8 cellular contexts compared by ENCODE assay signal in genomic region chr9:90914868-90915483, GRCh38.
A peak's percentile ranks its signal among the peaks of the same experiment; 100 is the strongest.
DNase-seq lines count a peak whose midpoint lies in the region; ATAC-seq lines count a peak whose summit lies in the region.

No MANE protein-coding gene starts in this region.

- peak; percentile 87 for DNase-seq in COLO829 (ENCODE audit: low spot score)
- DNase-seq in HPDE6-E6E7 (ENCODE audit: extremely low spot score) = peak; percentile 93
- peak; percentile 34 for DNase-seq in NOMO-1 treated with DMSO at 0.1 percent for 48 hours (lab: John Stamatoyannopoulos, UW; ENCODE audit: unreplicated experiment)
- peak; percentile 50 for DNase-seq in activated CD8-positive, alpha-beta memory T cell treated with anti-CD3 and anti-CD28 coated beads, Interleukin-2, amount 50 U/mL, for 24 hours (ENCODE audit: extremely low read depth)
- DNase-seq in epidermal melanocyte (ENCODE audit: insufficient read length, low spot score) = peak; percentile 81
- DNase-seq in myocyte (ENCODE audit: low read depth) = peak; percentile 70
- peak; percentile 63 for DNase-seq in stimulated activated CD8-positive, alpha-beta memory T cell treated with anti-CD3 and anti-CD28 coated beads, Interleukin-7, amount 100 ng/mL, for 24 hours (ENCODE audit: low read depth)

- peak; percentile 87 for ATAC-seq in GM19467 (IDR thresholded peaks at IDR 0.05; ENCODE audit: unreplicated experiment)

Comparison
In these comparisons a context has a peak if more than half of its experiments do, and no peak if none do; other contexts are left out.
1. Peak in every context shown above with its lines: DNase-seq and ATAC-seq.
2. DNase-seq: peak in every context shown above with its lines; median percentile 93 in HPDE6-E6E7; 87 in COLO829; 81 in epidermal melanocyte; 70 in myocyte; 63 in stimulated activated CD8-positive, alpha-beta memory T cell treated with anti-CD3 and anti-CD28 coated beads, Interleukin-7, amount 100 ng/mL, for 24 hours; 50 in activated CD8-positive, alpha-beta memory T cell treated with anti-CD3 and anti-CD28 coated beads, Interleukin-2, amount 50 U/mL, for 24 hours; 34 in NOMO-1 treated with DMSO at 0.1 percent for 48 hours.